11 cellular contexts compared by ENCODE assay signal in the genomic region with DNA sequence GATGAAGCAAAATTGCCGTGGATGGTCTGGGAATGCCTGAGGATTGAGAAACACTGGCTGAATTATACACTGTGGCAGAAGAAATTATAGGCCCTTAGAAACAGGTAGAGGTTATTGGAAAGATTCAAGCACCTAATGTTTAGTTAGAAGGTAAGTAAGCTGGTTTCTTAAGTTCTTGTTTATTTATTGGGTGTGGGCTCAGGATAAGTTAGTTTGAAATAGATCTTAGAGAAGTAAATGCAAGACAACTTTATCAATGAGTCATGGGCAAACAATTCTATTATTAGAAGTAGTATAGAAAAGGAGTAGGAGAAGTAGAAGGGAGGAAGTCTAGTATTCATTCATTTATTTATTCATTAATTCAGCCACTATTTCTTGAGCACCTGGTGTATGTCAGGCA.
DNase-seq lines count a peak whose midpoint lies in the region; ATAC-seq and TF ChIP-seq lines count a peak whose summit lies in the region.
"Had no signal": no experiment of that assay in that cellular context is flagged by ENCODE, and none has a peak within 500 bp of the region (broad histone marks: within the 10 kb centered on the region; RNA-seq: fewer than 3 reads in every experiment).

No MANE protein-coding gene starts in this region.

- WGBS in endodermal cell (ENCODE audit: insufficient coverage in 1 of 2, insufficient read length in 1 of 2), 2 experiments = 92% methylated on average over 1 of the region's 1 CpG

- peak overlapping the region; percentile 35 for H3K27ac Mint-ChIP-seq in endodermal cell
- peak overlapping the region in 7 of 10 donors; percentile 10 to 84 (median 51) for H3K27ac Mint-ChIP-seq in naive thymus-derived CD8-positive, alpha-beta T cell
- H3K27ac Mint-ChIP-seq: activated T-helper 1 cell treated with anti-CD3 and anti-CD28 coated beads, Interleukin-12 subunit alpha, Interleukin-12 subunit beta, Interleukin-2, Interleukin-4 antibody, amounts not matched to agents 30 ng/mL and 10 ng/mL and 1 ng/mL, durations not matched to agents 14 hours and 24 hours and 36 hours had no signal

- TF ChIP-seq CTCF in endodermal cell (conservative IDR thresholded peaks at IDR 0.05) = no peak

- H3K27me3 ChIP-seq in ACC112 (ENCODE audit: insufficient read depth, low read length) (no peaks in the 10 kb centered on the region), endodermal cell (ENCODE audit: control insufficient read depth, insufficient read depth, low read length, poor library complexity, severe bottlenecking) (no peaks in the 10 kb centered on the region)

- H3K36me3 ChIP-seq in ACC112 (ENCODE audit: insufficient read depth, low read length) (peaks cover 4% of the 10 kb centered on the region; the same call in 1 of the 2 replicates), endodermal cell (ENCODE audit: control insufficient read depth, insufficient read depth, low read length) (no peaks in the 10 kb centered on the region)

- H3K4me1 ChIP-seq in ACC112 (ENCODE audit: control insufficient read depth, insufficient read depth, low read length, unreplicated experiment) (peaks cover 46% of the 10 kb centered on the region), endodermal cell (ENCODE audit: control insufficient read depth, insufficient read depth, low read length) (peaks cover 11% of the 10 kb centered on the region)

- no peak overlapping the region for H2AFZ ChIP-seq in ACC112 (ENCODE audit: low read length, unreplicated experiment)

- peaks cover 28% of the 10 kb centered on the region for H3K9me3 ChIP-seq in endodermal cell (ENCODE audit: control insufficient read depth, low read length)

- peak overlapping the region; percentile 30; the same call in 1 of the 2 replicates for H3K4me3 ChIP-seq in ACC112 (ENCODE audit: low read depth, low read length)
- peak overlapping the region; percentile 47 for H3K4me3 ChIP-seq in endodermal cell (ENCODE audit: low read length)

- H3K4me3 Mint-ChIP-seq in endodermal cell = no peak overlapping the region
- H3K4me3 Mint-ChIP-seq in naive thymus-derived CD8-positive, alpha-beta T cell = no peak overlapping the region
- H3K4me3 Mint-ChIP-seq: activated T-helper 1 cell treated with anti-CD3 and anti-CD28 coated beads, Interleukin-12 subunit alpha, Interleukin-12 subunit beta, Interleukin-2, Interleukin-4 antibody, amounts not matched to agents 30 ng/mL and 10 ng/mL and 1 ng/mL, durations not matched to agents 14 hours and 24 hours and 36 hours; WTC11 had no signal

- H3K9ac ChIP-seq in endodermal cell (ENCODE audit: extremely low read depth, low read length, poor library complexity, severe bottlenecking) = no peak overlapping the region

- H3K79me2 ChIP-seq in ACC112 (ENCODE audit: control insufficient read depth, insufficient read depth, low read length, unreplicated experiment) = peaks cover 31% of the 10 kb centered on the region

- H3K9me3 Mint-ChIP-seq in endodermal cell = peaks cover 22% of the 10 kb centered on the region
- peaks cover 0 to 19% (median 8%) of the 10 kb centered on the region in 9 donors for H3K9me3 Mint-ChIP-seq in naive thymus-derived CD8-positive, alpha-beta T cell

- no peaks in the 10 kb centered on the region for H3K27me3 Mint-ChIP-seq in endodermal cell (ENCODE audit: insufficient read depth)
- no peaks in the 10 kb centered on the region for H3K27me3 Mint-ChIP-seq in naive thymus-derived CD8-positive, alpha-beta T cell

- no peak for ATAC-seq in naive thymus-derived CD8-positive, alpha-beta T cell
- no peak for ATAC-seq in HG03520 (IDR thresholded peaks at IDR 0.05; ENCODE audit: unreplicated experiment)

- peak overlapping the region; percentile 86; the same call in 1 of the 2 replicates for H3K27ac ChIP-seq in ACC112 (ENCODE audit: low read depth, low read length)
- no peak overlapping the region for H3K27ac ChIP-seq in endodermal cell (ENCODE audit: low read depth, low read length)

- POLR2A ChIA-PET in naive thymus-derived CD8-positive, alpha-beta T cell (lab: Charles Lee) = no interaction called here

- H3K4me1 Mint-ChIP-seq in endodermal cell = peaks cover 47% of the 10 kb centered on the region
- H3K4me1 Mint-ChIP-seq in naive thymus-derived CD8-positive, alpha-beta T cell = peaks cover 26 to 66% (median 56%) of the 10 kb centered on the region in 4 donors

- peaks cover 12% of the 10 kb centered on the region for H3K36me3 Mint-ChIP-seq in endodermal cell (ENCODE audit: low read depth)
- peaks cover 6 to 19% (median 8%) of the 10 kb centered on the region in 3 donors for H3K36me3 Mint-ChIP-seq in naive thymus-derived CD8-positive, alpha-beta T cell

- DNase-seq in LoVo (ENCODE audit: low spot score) (peak; percentile 70), endodermal cell (no peak), NCI-H1092 (lab: John Stamatoyannopoulos, UW) (no peak), T-helper 9 cell (no peak)
- DNase-seq in naive thymus-derived CD8-positive, alpha-beta T cell = no peak
- no peak for DNase-seq in activated CD4-positive, alpha-beta T cell treated with anti-CD3 and anti-CD28 coated beads for 48 hours
- DNase-seq: GOT3 had no signal
